In the genomic region with DNA sequence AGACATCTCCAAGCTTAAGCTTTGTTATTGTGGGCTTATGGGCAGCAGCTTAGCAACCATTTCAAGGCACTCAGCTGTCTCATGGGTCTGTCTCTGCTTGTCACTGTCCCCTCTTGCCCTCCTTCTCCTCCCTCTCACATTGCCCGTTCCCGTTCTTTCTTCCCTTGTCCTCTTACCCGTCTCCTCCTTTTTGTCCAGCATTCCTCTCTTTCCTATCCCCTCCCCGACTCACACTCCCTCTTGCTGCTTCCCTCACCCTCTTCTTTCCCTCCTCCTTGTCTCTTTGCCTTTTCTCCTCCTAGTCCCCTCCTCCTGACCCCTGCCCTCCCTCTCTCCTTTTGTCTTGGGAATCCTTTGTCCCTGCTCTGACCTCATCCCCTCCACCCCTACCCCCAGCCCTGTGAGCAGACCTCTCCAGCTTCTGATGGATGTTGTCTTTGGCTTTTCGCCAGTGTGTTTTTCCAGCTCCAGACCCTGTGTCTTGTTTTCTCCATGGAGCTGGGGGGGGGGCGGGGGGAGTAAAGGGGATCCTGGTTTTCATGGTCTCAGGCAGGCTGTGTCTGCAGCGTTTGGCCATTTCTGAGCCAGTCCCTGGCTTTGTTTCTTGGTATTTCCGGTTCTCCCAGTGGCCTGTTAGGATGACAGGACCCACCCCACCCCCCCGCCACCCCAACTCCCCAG, we compare ENCODE assay signal across 8 cellular contexts. TPM values are rescaled to one million over a fixed set of nuclear protein-coding genes. Genes with fewer than 3 reads are reported as not detected.
DNase-seq lines count a peak whose midpoint lies in the region; ATAC-seq and TF ChIP-seq lines count a peak whose summit lies in the region.

No MANE protein-coding gene starts in this region.

- POLR2A ChIA-PET in CD8-positive, alpha-beta memory T cell (lab: Charles Lee): no interaction called here

- H3K23ac ChIP-seq in mesendoderm (ENCODE audit: low read length): no peak overlapping the region

- no peaks in the 10 kb centered on the region for H3K9me3 Mint-ChIP-seq in CD8-positive, alpha-beta memory T cell

- H2BK5ac ChIP-seq in mesendoderm (ENCODE audit: low read length): peak overlapping the region; percentile 61

- peak overlapping the region in 1 of 8 donors; percentile 5 for H3K27ac Mint-ChIP-seq in CD8-positive, alpha-beta memory T cell

- TF ChIP-seq CTCF in AG10803 (conservative IDR thresholded peaks at IDR 0.05; ENCODE audit: low read length) (no peak), colonic mucosa (IDR thresholded peaks at IDR 0.05) (no peak)

- no peaks in the 10 kb centered on the region for H3K27me3 ChIP-seq in colonic mucosa
- no peaks in the 10 kb centered on the region for H3K27me3 ChIP-seq in mesendoderm (ENCODE audit: insufficient read depth, low read length, poor library complexity)
- H3K27me3 ChIP-seq in CD8-positive, alpha-beta memory T cell (ENCODE audit: insufficient read depth, low read length, poor library complexity, severe bottlenecking): no peaks in the 10 kb centered on the region

- no peak overlapping the region for H4K5ac ChIP-seq in mesendoderm (ENCODE audit: low read length)

- H2BK120ac ChIP-seq in mesendoderm (ENCODE audit: low read depth, low read length): peak overlapping the region; percentile 29

- peak overlapping the region; percentile 91 for H3K18ac ChIP-seq in mesendoderm (ENCODE audit: low read length)

- H2AK5ac ChIP-seq in mesendoderm (ENCODE audit: low read length): no peak overlapping the region

- peaks cover 8% of the 10 kb centered on the region for H3K79me2 ChIP-seq in mesendoderm (ENCODE audit: control insufficient read depth, insufficient read depth, low read length)

- CTCF ChIA-PET in CD8-positive, alpha-beta memory T cell (lab: Charles Lee): no interaction called here

- H4K8ac ChIP-seq in mesendoderm (ENCODE audit: low read depth, low read length): peak overlapping the region; percentile 93

- peaks cover 7% of the 10 kb centered on the region for H3K79me1 ChIP-seq in mesendoderm (ENCODE audit: low read length)

- peaks cover 27 to 58% (median 30%) of the 10 kb centered on the region in 3 donors for H3K4me1 Mint-ChIP-seq in CD8-positive, alpha-beta memory T cell

- no peak overlapping the region for H3K9ac ChIP-seq in colonic mucosa (ENCODE audit: low read depth in 2 of 2, low read length in 2 of 2)
- peak overlapping the region; percentile 66 for H3K9ac ChIP-seq in mesendoderm (ENCODE audit: low read length)

- no peaks in the 10 kb centered on the region for H3K9me3 ChIP-seq in colonic mucosa
- no peaks in the 10 kb centered on the region for H3K9me3 ChIP-seq in CD8-positive, alpha-beta memory T cell (ENCODE audit: low read length)

- peak; percentile 54 for DNase-seq in AG10803 (ENCODE audit: low read depth)
- DNase-seq in NCI-H146 (lab: John Stamatoyannopoulos, UW): peak; percentile 86
- DNase-seq in colonic mucosa: peak; percentile 19
- peak; percentile 97 for DNase-seq in mesendoderm
- no peak for DNase-seq in CD8-positive, alpha-beta memory T cell
- DNase-seq in hypothalamus (lab: John Stamatoyannopoulos, UW): no peak
- DNase-seq in T1000 (lab: John Stamatoyannopoulos, UW): no peak

- H2BK15ac ChIP-seq in mesendoderm (replicated peaks; ENCODE audit: low read depth): no peak overlapping the region

- peaks cover 0 to 3% (median 1%) of the 10 kb centered on the region in 3 donors for H3K36me3 Mint-ChIP-seq in CD8-positive, alpha-beta memory T cell

- H3K36me3 ChIP-seq in colonic mucosa (no peaks in the 10 kb centered on the region), mesendoderm (ENCODE audit: control insufficient read depth, insufficient read depth, low read length) (no peaks in the 10 kb centered on the region)
- H3K36me3 ChIP-seq in CD8-positive, alpha-beta memory T cell (ENCODE audit: insufficient read depth, low read length): no peaks in the 10 kb centered on the region

- peaks cover 4% of the 10 kb centered on the region for H3K4me1 ChIP-seq in colonic mucosa
- peaks cover 2% of the 10 kb centered on the region for H3K4me1 ChIP-seq in mesendoderm (ENCODE audit: control insufficient read depth, low read depth, low read length)
- peaks cover 5% of the 10 kb centered on the region for H3K4me1 ChIP-seq in CD8-positive, alpha-beta memory T cell (ENCODE audit: insufficient read depth, low read length)

- H3K4me2 ChIP-seq in mesendoderm (ENCODE audit: low read length): peak overlapping the region; percentile 26

- H3K4me3 Mint-ChIP-seq in CD8-positive, alpha-beta memory T cell: no peak overlapping the region

- H3K56ac ChIP-seq in mesendoderm (ENCODE audit: low read length): peak overlapping the region; percentile 93

- H3K27me3 Mint-ChIP-seq in CD8-positive, alpha-beta memory T cell: no peaks in the 10 kb centered on the region

- H3K27ac ChIP-seq in colonic mucosa (no peak overlapping the region), mesendoderm (ENCODE audit: low read depth, low read length) (peak overlapping the region; percentile 63)
- H3K27ac ChIP-seq in CD8-positive, alpha-beta memory T cell (ENCODE audit: low read depth, low read length): no peak overlapping the region

- H3K4me3 ChIP-seq in AG10803 (ENCODE audit: low read length) (peak overlapping the region; percentile 23), colonic mucosa (no peak overlapping the region), mesendoderm (ENCODE audit: low read length) (no peak overlapping the region)
- no peak overlapping the region for H3K4me3 ChIP-seq in CD8-positive, alpha-beta memory T cell (ENCODE audit: low read length)

- H3K4ac ChIP-seq in mesendoderm (ENCODE audit: low read depth, low read length): peak overlapping the region; percentile 77

- ATAC-seq in GM19452 (IDR thresholded peaks at IDR 0.05; ENCODE audit: unreplicated experiment): no peak

- intact Hi-C loops in colonic mucosa (cut with DNase I): no loop called here

- WGBS in mesendoderm (ENCODE audit: extremely low coverage, insufficient coverage, low lambda C conversion rate): no CpG with 5 or more reads among the region's 9 CpGs

RNA-seq across cellular contexts. Expression of a gene that starts 47.9 kb away (rescaled TPM):
- 10 to 100 TPM; 58.9 to 70.3 TPM for total RNA-seq in colonic mucosa
- polyA plus RNA-seq in mesendoderm (2013, experiment 1 of 2): 20.1 TPM
- 19.9 TPM for polyA plus RNA-seq in mesendoderm (2013, experiment 2 of 2)
- 10 to 100 TPM; 19.7 to 20.0 TPM for total RNA-seq in CD8-positive, alpha-beta memory T cell
- 10.4 TPM for polyA plus RNA-seq in CD8-positive, alpha-beta memory T cell

Comparison
In these comparisons a context has a peak if more than half of its experiments do, and no peak if none do; other contexts are left out.
1. DNase-seq: peak in AG10803 (single experiment), NCI-H146 (single experiment), colonic mucosa (single experiment) and mesendoderm (single experiment); none in CD8-positive, alpha-beta memory T cell (0 of 5), hypothalamus (0 of 51) and T1000 (single experiment).